8 cellular contexts compared by ENCODE assay signal in genomic region chr18:864872-865273, GRCh38. TPM values are rescaled to one million over a fixed set of nuclear protein-coding genes. Genes with fewer than 3 reads are reported as not detected.
A peak's percentile ranks its signal among the peaks of the same experiment; 100 is the strongest.
DNase-seq lines count a peak whose midpoint lies in the region; ATAC-seq and TF ChIP-seq lines count a peak whose summit lies in the region.

No MANE protein-coding gene starts in this region.

- peak; percentile 39 for DNase-seq in Caki2 (ENCODE audit: low read depth)
- peak; percentile 77 for DNase-seq in RPMI8226
- peak; percentile 24 to 35 for DNase-seq in activated T-helper 1 cell treated with anti-CD3 and anti-CD28 coated beads, Interleukin-2, amount 50 U/mL, for 16 hours (ENCODE audit: low read depth in 1 of 2, low spot score in 1 of 2)
- peak; percentile 74 for DNase-seq in fibroblast of villous mesenchyme (ENCODE audit: low read depth)
- peak; percentile 72 for DNase-seq in osteoblast (ENCODE audit: insufficient read length, low spot score, missing footprints)
- DNase-seq in tibial artery, result peak; percentile 60 to 78

- in situ Hi-C loops in Caki2 (cut with HindIII; ENCODE audit: low pct_unique_long_range_greater_than_20kb, low sequenced_read_pairs), result no loop called here

- H3K79me2 ChIP-seq in KMS-11 (ENCODE audit: insufficient read depth, low read depth) (no peaks in the 10 kb centered on the region), osteoblast (ENCODE audit: insufficient read depth, low read length) (no peaks in the 10 kb centered on the region)

- no peaks in the 10 kb centered on the region for H3K36me3 ChIP-seq in KMS-11 (ENCODE audit: insufficient read depth)
- no peaks in the 10 kb centered on the region for H3K36me3 ChIP-seq in osteoblast (ENCODE audit: insufficient read depth, low read length)
- H3K36me3 ChIP-seq in tibial artery, result no peaks in the 10 kb centered on the region

- TF ChIP-seq CTCF in KMS-11 (conservative IDR thresholded peaks at IDR 0.05; ENCODE audit: low read depth, low read length) (peak; percentile 88), fibroblast of villous mesenchyme (IDR thresholded peaks at IDR 0.05; ENCODE audit: insufficient read depth, low read depth, low read length) (peak; percentile 100), osteoblast (IDR thresholded peaks at IDR 0.05; ENCODE audit: extremely low read depth, low read depth, low read length) (peak; percentile 99), tibial artery (IDR thresholded peaks at IDR 0.05) (peak; percentile 94 to 99)

- no peak overlapping the region for H3K4me2 ChIP-seq in KMS-11
- peak overlapping the region; percentile 54 for H3K4me2 ChIP-seq in osteoblast (ENCODE audit: insufficient read depth, low read length)

- H3K9ac ChIP-seq in KMS-11, result no peak overlapping the region

- H4K20me1 ChIP-seq in KMS-11 (ENCODE audit: insufficient read depth) (no peaks in the 10 kb centered on the region), osteoblast (ENCODE audit: insufficient read depth, low read length) (no peaks in the 10 kb centered on the region)

- ATAC-seq in GM21447 (IDR thresholded peaks at IDR 0.05; ENCODE audit: unreplicated experiment), result peak; percentile 86

- H3K4me3 ChIP-seq in KMS-11 (IDR thresholded peaks at IDR 0.05; ENCODE audit: insufficient read depth, low read depth, low read length) (no peak overlapping the region), fibroblast of villous mesenchyme (ENCODE audit: low read depth, low read length) (no peak overlapping the region), osteoblast (ENCODE audit: insufficient read depth, low read length) (no peak overlapping the region), tibial artery (no peak overlapping the region)

- H2AFZ ChIP-seq in KMS-11 (ENCODE audit: low read depth) (peak overlapping the region; percentile 1; the same call in 1 of the 2 replicates), osteoblast (ENCODE audit: low read length) (no peak overlapping the region)

- H3K4me1 ChIP-seq in KMS-11 (ENCODE audit: low read depth, poor library complexity, severe bottlenecking) (no peaks in the 10 kb centered on the region), osteoblast (ENCODE audit: insufficient read depth, low read length) (peaks cover 2% of the 10 kb centered on the region), tibial artery (no peaks in the 10 kb centered on the region)

- H3K9me3 ChIP-seq in osteoblast (ENCODE audit: low read depth, low read length), result no peaks in the 10 kb centered on the region
- H3K9me3 ChIP-seq in tibial artery, result no peaks in the 10 kb centered on the region

- intact Hi-C loops in tibial artery (cut with DNase I; ENCODE audit: low total_unique reads), result loop anchor here (5.0 kb wide), 1 partner anchor 97 kb away; no protein-coding TSS in a partner anchor

- no peak overlapping the region for H3K27ac ChIP-seq in KMS-11
- no peak overlapping the region for H3K27ac ChIP-seq in osteoblast (ENCODE audit: low read depth, low read length)
- no peak overlapping the region for H3K27ac ChIP-seq in tibial artery

- no peaks in the 10 kb centered on the region for H3K27me3 ChIP-seq in KMS-11 (ENCODE audit: insufficient read depth, low read depth)
- H3K27me3 ChIP-seq in osteoblast (ENCODE audit: insufficient read depth, low read length), result peaks cover 7% of the 10 kb centered on the region
- no peaks in the 10 kb centered on the region for H3K27me3 ChIP-seq in tibial artery

RNA-seq across cellular contexts. Expression of gene ADCYAP1, which starts 39.8 kb away (rescaled TPM):
- total RNA-seq in Caki2 (2014; rRNA removed; shearing (Covaris generic); ENCODE audit: low replicate concordance), result not detected in 2 replicates
- total RNA-seq in fibroblast of villous mesenchyme, result not detected in 2 replicates
- total RNA-seq in osteoblast, result not detected in 2 replicates

RNA-seq across cellular contexts. Expression of gene YES1, which starts 52.8 kb away (rescaled TPM):
- 18.0 and 43.0 TPM in 2 replicates for total RNA-seq in Caki2 (2014; rRNA removed; shearing (Covaris generic); ENCODE audit: low replicate concordance)
- total RNA-seq in fibroblast of villous mesenchyme (87.7 and 99.2 TPM in 2 replicates), osteoblast (97.5 and 99.5 TPM in 2 replicates)
